Comparison of ENCODE assay signal across 2 cellular contexts in the genomic region with DNA sequence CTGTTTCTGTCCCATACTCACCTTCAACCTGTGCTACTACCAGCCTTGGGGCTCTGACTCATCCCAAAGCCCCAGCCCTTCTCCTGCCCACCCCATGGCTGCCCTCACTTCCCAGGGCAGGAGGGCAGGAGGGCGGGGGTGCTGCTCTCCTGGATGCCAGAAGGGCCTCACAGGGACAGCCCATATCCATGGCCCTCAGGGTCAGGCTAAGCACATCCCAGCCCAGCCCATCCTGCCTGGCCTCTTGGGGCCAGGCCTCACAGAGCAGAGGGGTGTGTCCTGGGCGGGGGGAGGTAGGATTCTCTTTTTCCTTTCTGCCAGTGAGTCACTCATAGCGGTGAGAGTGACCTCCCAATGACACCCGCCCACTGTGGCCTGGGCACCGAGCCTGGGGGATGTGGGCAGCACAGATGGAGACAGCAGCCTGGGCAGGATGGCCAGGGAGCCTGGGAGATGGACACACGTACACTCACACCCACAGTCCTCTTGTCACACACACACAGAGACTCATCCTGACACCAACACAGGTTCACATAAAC.
TF ChIP-seq lines count a peak whose summit lies in the region.

No MANE protein-coding gene starts in this region.

TF ChIP-seq in SK-N-SH, 30 proteins besides CTCF, POLR2A, EP300 and RAD21 (continues in another document):
- TF ChIP-seq TCF12 (IDR thresholded peaks at IDR 0.05) (peak; percentile 88), FOXM1 (IDR thresholded peaks at IDR 0.05; ENCODE audit: low read depth) (no peak), GABPA (IDR thresholded peaks at IDR 0.05; ENCODE audit: low read depth) (no peak), SIN3A (IDR thresholded peaks at IDR 0.05; ENCODE audit: borderline replicate concordance, low read depth, low read length) (peak; percentile 84; the same call in 1 of the 2 replicates), MXI1 (IDR thresholded peaks at IDR 0.05; ENCODE audit: low read depth, low read length) (no peak), EZH2phosphoT487 (IDR thresholded peaks at IDR 0.05; ENCODE audit: borderline replicate concordance, low read depth) (no peak), NRF1 (IDR thresholded peaks at IDR 0.05; ENCODE audit: low read depth, low read length) (no peak), YY1 (IDR thresholded peaks at IDR 0.05; ENCODE audit: low read depth) (no peak), RXRA (IDR thresholded peaks at IDR 0.05; ENCODE audit: borderline replicate concordance, low read depth) (peak; percentile 100), JUND (IDR thresholded peaks at IDR 0.05) (peak; percentile 81; the same call in 1 of the 2 replicates), RCOR1 (IDR thresholded peaks at IDR 0.05; ENCODE audit: low read length) (no peak), ELF1 (IDR thresholded peaks at IDR 0.05) (no peak), TAF1 (IDR thresholded peaks at IDR 0.05; ENCODE audit: borderline replicate concordance, low read depth, low read length) (0 out of 2 replicates have a peak, but pooled peaks have one; percentile 29), FOSL2 (IDR thresholded peaks at IDR 0.05; ENCODE audit: borderline replicate concordance, low read depth) (peak; percentile 86), MEF2A (IDR thresholded peaks at IDR 0.05; ENCODE audit: borderline replicate concordance, low read depth) (no peak)
- TF ChIP-seq, protein P1, sequence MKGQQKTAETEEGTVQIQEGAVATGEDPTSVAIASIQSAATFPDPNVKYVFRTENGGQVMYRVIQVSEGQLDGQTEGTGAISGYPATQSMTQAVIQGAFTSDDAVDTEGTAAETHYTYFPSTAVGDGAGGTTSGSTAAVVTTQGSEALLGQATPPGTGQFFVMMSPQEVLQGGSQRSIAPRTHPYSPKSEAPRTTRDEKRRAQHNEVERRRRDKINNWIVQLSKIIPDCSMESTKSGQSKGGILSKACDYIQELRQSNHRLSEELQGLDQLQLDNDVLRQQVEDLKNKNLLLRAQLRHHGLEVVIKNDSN (IDR thresholded peaks at IDR 0.05; ENCODE audit: borderline replicate concordance, low read depth) = no peak
- TF ChIP-seq, protein P2, sequence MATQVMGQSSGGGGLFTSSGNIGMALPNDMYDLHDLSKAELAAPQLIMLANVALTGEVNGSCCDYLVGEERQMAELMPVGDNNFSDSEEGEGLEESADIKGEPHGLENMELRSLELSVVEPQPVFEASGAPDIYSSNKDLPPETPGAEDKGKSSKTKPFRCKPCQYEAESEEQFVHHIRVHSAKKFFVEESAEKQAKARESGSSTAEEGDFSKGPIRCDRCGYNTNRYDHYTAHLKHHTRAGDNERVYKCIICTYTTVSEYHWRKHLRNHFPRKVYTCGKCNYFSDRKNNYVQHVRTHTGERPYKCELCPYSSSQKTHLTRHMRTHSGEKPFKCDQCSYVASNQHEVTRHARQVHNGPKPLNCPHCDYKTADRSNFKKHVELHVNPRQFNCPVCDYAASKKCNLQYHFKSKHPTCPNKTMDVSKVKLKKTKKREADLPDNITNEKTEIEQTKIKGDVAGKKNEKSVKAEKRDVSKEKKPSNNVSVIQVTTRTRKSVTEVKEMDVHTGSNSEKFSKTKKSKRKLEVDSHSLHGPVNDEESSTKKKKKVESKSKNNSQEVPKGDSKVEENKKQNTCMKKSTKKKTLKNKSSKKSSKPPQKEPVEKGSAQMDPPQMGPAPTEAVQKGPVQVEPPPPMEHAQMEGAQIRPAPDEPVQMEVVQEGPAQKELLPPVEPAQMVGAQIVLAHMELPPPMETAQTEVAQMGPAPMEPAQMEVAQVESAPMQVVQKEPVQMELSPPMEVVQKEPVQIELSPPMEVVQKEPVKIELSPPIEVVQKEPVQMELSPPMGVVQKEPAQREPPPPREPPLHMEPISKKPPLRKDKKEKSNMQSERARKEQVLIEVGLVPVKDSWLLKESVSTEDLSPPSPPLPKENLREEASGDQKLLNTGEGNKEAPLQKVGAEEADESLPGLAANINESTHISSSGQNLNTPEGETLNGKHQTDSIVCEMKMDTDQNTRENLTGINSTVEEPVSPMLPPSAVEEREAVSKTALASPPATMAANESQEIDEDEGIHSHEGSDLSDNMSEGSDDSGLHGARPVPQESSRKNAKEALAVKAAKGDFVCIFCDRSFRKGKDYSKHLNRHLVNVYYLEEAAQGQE (IDR thresholded peaks at IDR 0.05; ENCODE audit: low read depth, low read length) = no peak; the same call in 1 of the 2 replicates
- TF ChIP-seq, protein P3, sequence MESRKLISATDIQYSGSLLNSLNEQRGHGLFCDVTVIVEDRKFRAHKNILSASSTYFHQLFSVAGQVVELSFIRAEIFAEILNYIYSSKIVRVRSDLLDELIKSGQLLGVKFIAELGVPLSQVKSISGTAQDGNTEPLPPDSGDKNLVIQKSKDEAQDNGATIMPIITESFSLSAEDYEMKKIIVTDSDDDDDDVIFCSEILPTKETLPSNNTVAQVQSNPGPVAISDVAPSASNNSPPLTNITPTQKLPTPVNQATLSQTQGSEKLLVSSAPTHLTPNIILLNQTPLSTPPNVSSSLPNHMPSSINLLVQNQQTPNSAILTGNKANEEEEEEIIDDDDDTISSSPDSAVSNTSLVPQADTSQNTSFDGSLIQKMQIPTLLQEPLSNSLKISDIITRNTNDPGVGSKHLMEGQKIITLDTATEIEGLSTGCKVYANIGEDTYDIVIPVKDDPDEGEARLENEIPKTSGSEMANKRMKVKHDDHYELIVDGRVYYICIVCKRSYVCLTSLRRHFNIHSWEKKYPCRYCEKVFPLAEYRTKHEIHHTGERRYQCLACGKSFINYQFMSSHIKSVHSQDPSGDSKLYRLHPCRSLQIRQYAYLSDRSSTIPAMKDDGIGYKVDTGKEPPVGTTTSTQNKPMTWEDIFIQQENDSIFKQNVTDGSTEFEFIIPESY (IDR thresholded peaks at IDR 0.05; ENCODE audit: borderline replicate concordance, low read depth) = no peak
- TF ChIP-seq, protein P4, sequence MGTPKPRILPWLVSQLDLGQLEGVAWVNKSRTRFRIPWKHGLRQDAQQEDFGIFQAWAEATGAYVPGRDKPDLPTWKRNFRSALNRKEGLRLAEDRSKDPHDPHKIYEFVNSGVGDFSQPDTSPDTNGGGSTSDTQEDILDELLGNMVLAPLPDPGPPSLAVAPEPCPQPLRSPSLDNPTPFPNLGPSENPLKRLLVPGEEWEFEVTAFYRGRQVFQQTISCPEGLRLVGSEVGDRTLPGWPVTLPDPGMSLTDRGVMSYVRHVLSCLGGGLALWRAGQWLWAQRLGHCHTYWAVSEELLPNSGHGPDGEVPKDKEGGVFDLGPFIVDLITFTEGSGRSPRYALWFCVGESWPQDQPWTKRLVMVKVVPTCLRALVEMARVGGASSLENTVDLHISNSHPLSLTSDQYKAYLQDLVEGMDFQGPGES (IDR thresholded peaks at IDR 0.05; ENCODE audit: low read depth, low read length) = no peak
- TF ChIP-seq, protein P5, sequence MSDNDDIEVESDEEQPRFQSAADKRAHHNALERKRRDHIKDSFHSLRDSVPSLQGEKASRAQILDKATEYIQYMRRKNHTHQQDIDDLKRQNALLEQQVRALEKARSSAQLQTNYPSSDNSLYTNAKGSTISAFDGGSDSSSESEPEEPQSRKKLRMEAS (IDR thresholded peaks at IDR 0.05; ENCODE audit: low read depth) = peak; percentile 81
- TF ChIP-seq, protein P6, sequence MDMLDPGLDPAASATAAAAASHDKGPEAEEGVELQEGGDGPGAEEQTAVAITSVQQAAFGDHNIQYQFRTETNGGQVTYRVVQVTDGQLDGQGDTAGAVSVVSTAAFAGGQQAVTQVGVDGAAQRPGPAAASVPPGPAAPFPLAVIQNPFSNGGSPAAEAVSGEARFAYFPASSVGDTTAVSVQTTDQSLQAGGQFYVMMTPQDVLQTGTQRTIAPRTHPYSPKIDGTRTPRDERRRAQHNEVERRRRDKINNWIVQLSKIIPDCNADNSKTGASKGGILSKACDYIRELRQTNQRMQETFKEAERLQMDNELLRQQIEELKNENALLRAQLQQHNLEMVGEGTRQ (IDR thresholded peaks at IDR 0.05; ENCODE audit: borderline replicate concordance, low read depth, low read length) = no peak

TF ChIP-seq in endothelial cell of umbilical vein, 7 proteins besides CTCF, POLR2A, EP300 and RAD21:
- TF ChIP-seq JUN (IDR thresholded peaks at IDR 0.05; ENCODE audit: borderline replicate concordance, insufficient read depth, insufficient read length, low read depth) = peak; percentile 7
- TF ChIP-seq FOS (IDR thresholded peaks at IDR 0.05; ENCODE audit: borderline replicate concordance, insufficient read depth, low read length) = peak; percentile 73
- no peak for TF ChIP-seq MYC (IDR thresholded peaks at IDR 0.05; ENCODE audit: low read depth, low read length)
